22 cellular contexts compared by ENCODE assay signal in genomic region chr6:119739776-119740175, GRCh38.
DNase-seq lines count a peak whose midpoint lies in the region; ATAC-seq and TF ChIP-seq lines count a peak whose summit lies in the region.
"Had no signal": no experiment of that assay in that cellular context is flagged by ENCODE, and none has a peak within 500 bp of the region (broad histone marks: within the 10 kb centered on the region; RNA-seq: fewer than 3 reads in every experiment).

No MANE protein-coding gene starts in this region.

- no peak for TF ChIP-seq POLR2A in gastroesophageal sphincter (IDR thresholded peaks at IDR 0.05)

- DNase-seq in NCI-H82 (lab: John Stamatoyannopoulos, UW) = peak; percentile 31
- peak; percentile 20 for DNase-seq in middle frontal gyrus (ENCODE audit: extremely low spot score, low spot score)
- no peak for DNase-seq in mesenteric fat pad (ENCODE audit: low spot score)
- DNase-seq in NCI-H146 treated with DMSO at 0.1 percent for 48 hours (lab: John Stamatoyannopoulos, UW; ENCODE audit: unreplicated experiment) = no peak
- DNase-seq: DMS79; KBM-7; NCI-H1092; NCI-H1436; NCI-H2081; NCI-H446 treated with DMSO at 0.1 percent for 48 hours; NK-92 treated with Interleukin-12 subunit alpha and Interleukin-12 subunit beta, amount 100 ng/mL, for 24 hours; SIG-M5; SK-N-SH; T-helper 2 cell had no signal

- 59 to 79% methylated on average over 4 of the region's 4 CpGs for WGBS in gastroesophageal sphincter (ENCODE audit: low coverage in 1 of 2), 2 donors

- no peaks in the 10 kb centered on the region for H3K9me3 ChIP-seq in gastroesophageal sphincter
- H3K9me3 ChIP-seq: HAP-1, SK-N-SH had no signal

- no peaks in the 10 kb centered on the region for H3K27me3 ChIP-seq in gastroesophageal sphincter

- no peak overlapping the region for H3K27ac ChIP-seq in gastroesophageal sphincter
- H3K27ac ChIP-seq: HL-60 had no signal

- no peaks in the 10 kb centered on the region for H3K36me3 ChIP-seq in gastroesophageal sphincter
- H3K36me3 ChIP-seq: HAP-1 had no signal

- TF ChIP-seq CTCF in gastroesophageal sphincter (IDR thresholded peaks at IDR 0.05) = no peak

- H3K4me3 ChIP-seq in gastroesophageal sphincter = no peak overlapping the region
- H3K4me3 ChIP-seq: GM23338, HAP-1 had no signal

- peaks cover 0 to 19% (median 3%) of the 10 kb centered on the region in 3 donors for H3K4me1 ChIP-seq in gastroesophageal sphincter
- H3K4me1 ChIP-seq: HAP-1 had no signal

- TF ChIP-seq EP300 in gastroesophageal sphincter (IDR thresholded peaks at IDR 0.05) = no peak

- ATAC-seq in GM18858 (IDR thresholded peaks at IDR 0.05; ENCODE audit: unreplicated experiment) (peak; percentile 32), HG03432 (IDR thresholded peaks at IDR 0.05; ENCODE audit: unreplicated experiment) (peak; percentile 47), gastroesophageal sphincter (no peak)
- ATAC-seq: GM23338, HepG2, Panc1 had no signal

Comparison
In these comparisons a context has a peak if more than half of its experiments do, and no peak if none do; other contexts are left out.
1. DNase-seq: peak in NCI-H82 (single experiment) and middle frontal gyrus (single experiment); none in mesenteric fat pad (single experiment) and NCI-H146 treated with DMSO at 0.1 percent for 48 hours (single experiment).